Comparison of ENCODE assay signal across 18 cellular contexts in the genomic region with DNA sequence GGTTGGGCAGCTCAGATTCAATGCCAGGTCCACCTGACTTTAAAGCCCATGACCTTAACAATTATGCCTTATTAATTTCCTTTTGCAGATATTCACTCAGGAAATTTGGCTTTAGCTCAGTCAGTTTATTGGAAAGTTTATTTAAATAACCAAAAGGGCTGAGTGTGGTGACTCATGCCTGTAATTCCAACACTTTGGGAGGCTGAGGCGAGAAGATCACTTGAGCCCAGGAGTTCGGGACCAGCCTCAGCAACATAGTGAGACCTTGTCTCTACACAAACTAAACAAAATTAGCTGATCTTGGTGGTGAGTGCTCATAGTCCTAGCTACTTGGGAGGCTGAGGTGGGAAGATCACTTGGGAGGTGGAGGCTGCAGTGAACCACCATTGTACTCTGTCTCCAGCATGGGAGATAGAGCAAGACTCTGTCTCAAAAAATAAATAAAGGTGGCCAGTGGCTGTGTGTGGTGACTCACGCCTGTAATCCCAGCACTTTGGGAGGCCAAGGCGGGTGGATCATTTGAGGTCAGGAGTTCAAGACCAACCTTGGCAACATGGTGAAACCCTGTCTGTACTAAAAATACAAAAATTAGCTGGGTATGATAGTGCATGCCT. TPM values are rescaled to one million over a fixed set of nuclear protein-coding genes. Genes with fewer than 3 reads are reported as not detected.
DNase-seq lines count a peak whose midpoint lies in the region; ATAC-seq and TF ChIP-seq lines count a peak whose summit lies in the region.
"Had no signal": no experiment of that assay in that cellular context is flagged by ENCODE, and none has a peak within 500 bp of the region (broad histone marks: within the 10 kb centered on the region; RNA-seq: fewer than 3 reads in every experiment).

No MANE protein-coding gene starts in this region.

- no peak for ATAC-seq in HG03439 (IDR thresholded peaks at IDR 0.05; ENCODE audit: unreplicated experiment)
- no peak for ATAC-seq in GM18511 (IDR thresholded peaks at IDR 0.05; ENCODE audit: unreplicated experiment)
- ATAC-seq: left cardiac atrium had no signal

- DNase-seq in activated naive CD4-positive, alpha-beta T cell treated with anti-CD3 and anti-CD28 coated beads for 36 hours: no peak
- DNase-seq in activated naive CD4-positive, alpha-beta T cell (lab: John Stamatoyannopoulos, UW): no peak
- DNase-seq in MV-4-11 (lab: John Stamatoyannopoulos, UW) (peak; percentile 47), spleen (no peak)
- DNase-seq in stimulated activated CD4-positive, alpha-beta T cell treated with anti-CD3 and anti-CD28 coated beads, Interleukin-12 subunit alpha, Interleukin-12 subunit beta, amount 100 ng/mL, for 4 hours: no peak
- DNase-seq: activated gamma-delta T cell; caudate nucleus; DMS153; left cardiac atrium; NCI-H1930; NCI-H69; SHP77; stimulated activated CD4-positive, alpha-beta T cell treated with anti-CD3 and anti-CD28 coated beads, Interleukin-1b, Interleukin-23, amount 100 ng/mL, for 48 hours had no signal

- H3K9me3 ChIP-seq in spleen: no peaks in the 10 kb centered on the region

- H3K36me3 ChIP-seq in spleen: peaks cover 0 to 55% (median 17%) of the 10 kb centered on the region in 6 donors

- peaks cover 90% of the 10 kb centered on the region for H3K4me1 Mint-ChIP-seq in activated naive CD4-positive, alpha-beta T cell treated with anti-CD3 and anti-CD28 coated beads for 36 hours (ENCODE audit: low read depth)
- peaks cover 93% of the 10 kb centered on the region for H3K4me1 Mint-ChIP-seq in activated naive CD8-positive, alpha-beta T cell (ENCODE audit: low read depth)

- peaks cover 19 to 100% (median 92%) of the 10 kb centered on the region in 6 donors for H3K4me1 ChIP-seq in spleen

- no peaks in the 10 kb centered on the region for H3K27me3 Mint-ChIP-seq in activated naive CD4-positive, alpha-beta T cell treated with anti-CD3 and anti-CD28 coated beads for 36 hours (ENCODE audit: low read depth)
- no peaks in the 10 kb centered on the region for H3K27me3 Mint-ChIP-seq in activated naive CD8-positive, alpha-beta T cell

- no peak for TF ChIP-seq CTCF in spleen (IDR thresholded peaks at IDR 0.05 in 8 of 11, conservative IDR thresholded peaks at IDR 0.05 in 3 of 11)

- no peak overlapping the region for H3K4me3 ChIP-seq in spleen

- H3K9me3 Mint-ChIP-seq in activated naive CD4-positive, alpha-beta T cell treated with anti-CD3 and anti-CD28 coated beads for 36 hours: no peaks in the 10 kb centered on the region
- no peaks in the 10 kb centered on the region for H3K9me3 Mint-ChIP-seq in activated naive CD8-positive, alpha-beta T cell (ENCODE audit: low read depth)

- TF ChIP-seq POLR2A in spleen (IDR thresholded peaks at IDR 0.05): no peak

- peak overlapping the region; percentile 89 for H3K27ac Mint-ChIP-seq in activated naive CD4-positive, alpha-beta T cell treated with anti-CD3 and anti-CD28 coated beads for 36 hours
- H3K27ac Mint-ChIP-seq in activated naive CD8-positive, alpha-beta T cell: peak overlapping the region; percentile 95

- WGBS in spleen, 5 donors: 82 to 90% (median 87%) methylated on average over 4 of the region's 4 CpGs

- H3K27ac ChIP-seq in spleen: peak overlapping the region in 6 of 8 donors; percentile 5 to 84 (median 74)

- no peaks in the 10 kb centered on the region for H3K27me3 ChIP-seq in spleen (replicated peaks in 1 of 7)

- CTCF ChIA-PET in activated naive CD4-positive, alpha-beta T cell treated with anti-CD3 and anti-CD28 coated beads for 36 hours (lab: Charles Lee): interaction anchor here (0.6 to 1.3 kb wide), 7 partner anchors 11 to 85 kb away, joined by 3 to 4 read pairs (median 3); no protein-coding TSS in a partner anchor

- peak overlapping the region; percentile 74 for H3K4me3 Mint-ChIP-seq in activated naive CD4-positive, alpha-beta T cell treated with anti-CD3 and anti-CD28 coated beads for 36 hours
- peak overlapping the region; percentile 88 for H3K4me3 Mint-ChIP-seq in activated naive CD8-positive, alpha-beta T cell

- intact Hi-C loops in activated naive CD4-positive, alpha-beta T cell treated with anti-CD3 and anti-CD28 coated beads for 36 hours (cut with micrococcal nuclease): no loop called here
- intact Hi-C loops in spleen (cut with DNase I; ENCODE audit: low total_unique reads): no loop called here

- peaks cover 63% of the 10 kb centered on the region for H3K36me3 Mint-ChIP-seq in activated naive CD4-positive, alpha-beta T cell treated with anti-CD3 and anti-CD28 coated beads for 36 hours (ENCODE audit: low read depth)
- H3K36me3 Mint-ChIP-seq in activated naive CD8-positive, alpha-beta T cell: peaks cover 28% of the 10 kb centered on the region

RNA-seq across cellular contexts. Expression of a gene that starts 43.3 kb away (rescaled TPM):
- 10 to 100 TPM; 87.5 to 92.7 TPM for total RNA-seq in activated naive CD4-positive, alpha-beta T cell treated with anti-CD3 and anti-CD28 coated beads for 36 hours
- 100 to 1,000 TPM in 1 of 7 donors, 10 to 100 TPM in 6; 51.4 to 100 (median 72.0) TPM for total RNA-seq in spleen
- polyA plus RNA-seq in spleen: 100 to 1,000 TPM in 1 of 3 donors, 10 to 100 TPM in 2; 70.3 to 112 (median 76.6) TPM
- total RNA-seq: myocyte, renal cortical epithelial cell had no signal
